ENCODE assay signal across 8 cellular contexts in genomic region chr11:6705905-6706535, GRCh38. TPM values are rescaled to one million over a fixed set of nuclear protein-coding genes. Genes with fewer than 3 reads are reported as not detected.
A peak's percentile ranks its signal among the peaks of the same experiment; 100 is the strongest.
DNase-seq lines count a peak whose midpoint lies in the region; ATAC-seq and TF ChIP-seq lines count a peak whose summit lies in the region.

No MANE protein-coding gene starts in this region.

- no peak for DNase-seq in AG04450 (ENCODE audit: low read depth, low spot score)
- DNase-seq in KG1 (lab: John Stamatoyannopoulos, UW) = peak; percentile 13
- DNase-seq in T follicular helper cell (ENCODE audit: low read depth) = peak; percentile 16
- peak; percentile 65 for DNase-seq in cerebellum (ENCODE audit: low spot score)
- peak in 1 of 2 donors; percentile 44 for DNase-seq in left colon
- DNase-seq in stimulated activated naive CD4-positive, alpha-beta T cell (lab: John Stamatoyannopoulos, UW) = peak in 4 of 6 experiments; percentile 4 to 54 (median 18)

- POLR2A ChIA-PET in AG04450 (lab: Yijun Ruan, JAX) = no interaction called here

- H3K27ac ChIP-seq in AG04450 (ENCODE audit: low read depth, low read length) = no peak overlapping the region

- peak; percentile 49 for ATAC-seq in left colon
- no peak for ATAC-seq in HG02610 (IDR thresholded peaks at IDR 0.05; ENCODE audit: unreplicated experiment)

- no peaks in the 10 kb centered on the region for H3K9me3 ChIP-seq in AG04450 (ENCODE audit: control insufficient read depth, insufficient read depth, low read length)

- no peak overlapping the region for H3K4me3 ChIP-seq in AG04450 (ENCODE audit: low read depth, low read length)

- TF ChIP-seq CTCF in AG04450 (IDR thresholded peaks at IDR 0.05; ENCODE audit: low read depth, low read length) (peak; percentile 98), GM12801 (IDR thresholded peaks at IDR 0.05; ENCODE audit: extremely low read depth, insufficient read length) (peak; percentile 68)

- no peaks in the 10 kb centered on the region for H3K27me3 ChIP-seq in AG04450 (ENCODE audit: control insufficient read depth, insufficient read depth, low read length)

- intact Hi-C loops in left colon (cut with DNase I, micrococcal nuclease) = loop anchor here in 1 of 2 donors (10.0 kb wide), 2 partner anchors 171 to 331 kb away; no protein-coding TSS in a partner anchor

- CTCF ChIA-PET in AG04450 (lab: Charles Lee) = interaction anchor here (0.6 to 5.8 kb wide), 47 partner anchors 10 to 1475 kb away, joined by 3 to 88 read pairs (median 4); partner anchors contain the start of genes ILK, MRPL17 and TPP1

RNA-seq across cellular contexts. Expression of gene MRPL17, which starts 22.9 kb away (rescaled TPM):
- polyA plus RNA-seq in AG04450 (2011; rRNA removed) = 63.3 and 69.1 TPM in 2 replicates
- polyA minus RNA-seq in AG04450 (2011; rRNA and poly(A)+ RNA removed) = 36.0 and 40.3 TPM in 2 replicates
- total RNA-seq in cerebellum (17.5 TPM), left colon (10 to 100 TPM; 24.7 to 29.9 TPM)

RNA-seq across cellular contexts. Expression of gene DCHS1, which starts 50.4 kb away (rescaled TPM):
- polyA plus RNA-seq in AG04450 (2011; rRNA removed) = 8.7 and 11.2 TPM in 2 replicates
- 24.9 and 30.7 TPM in 2 replicates for polyA minus RNA-seq in AG04450 (2011; rRNA and poly(A)+ RNA removed)
- total RNA-seq in cerebellum (62.2 TPM), left colon (1 to 10 TPM; 2.8 to 7.6 TPM)
